In genomic region chr4:8282134-8282641, GRCh38 we compare ENCODE assay signal across 10 cellular contexts. TPM values are rescaled to one million over a fixed set of nuclear protein-coding genes. Genes with fewer than 3 reads are reported as not detected.
"Had no signal": no experiment of that assay in that cellular context is flagged by ENCODE, and none has a peak within 500 bp of the region (broad histone marks: within the 10 kb centered on the region; RNA-seq: fewer than 3 reads in every experiment).

No MANE protein-coding gene starts in this region.

- H3K27ac ChIP-seq: lower lobe of right lung, tibial artery had no signal

- DNase-seq: activated CD4-positive, alpha-beta memory T cell treated with anti-CD3 and anti-CD28 coated beads, Interleukin-2, amount 10 ng/mL, durations not matched to agents 7 days and 5 days; activated CD4-positive, alpha-beta T cell treated with anti-CD3 and anti-CD28 coated beads for 1 hour; activated gamma-delta T cell; activated T-cell treated with anti-CD3 and anti-CD28 coated beads, Interleukin-2, amount 50 U/mL, for 48 hours; naive thymus-derived CD4-positive, alpha-beta T cell; stimulated activated CD4-positive, alpha-beta T cell treated with anti-CD3 and anti-CD28 coated beads, Interleukin-4, amount 100 ng/mL, for 4 hours; T-helper 9 cell had no signal

- ATAC-seq: naive thymus-derived CD4-positive, alpha-beta T cell had no signal

- H3K36me3 ChIP-seq: ascending aorta, lower lobe of right lung, tibial artery had no signal

- H3K9me3 ChIP-seq: ascending aorta, lower lobe of right lung, tibial artery had no signal

- H3K27me3 ChIP-seq: ascending aorta had no signal

- H3K4me3 ChIP-seq: ascending aorta, lower lobe of right lung, tibial artery had no signal

RNA-seq across cellular contexts. Expression of gene HTRA3, which starts 12.6 kb away (rescaled TPM):
- total RNA-seq: activated CD4-positive, alpha-beta memory T cell treated with anti-CD3 and anti-CD28 coated beads, Interleukin-2, amount 10 ng/mL, durations not matched to agents 7 days and 5 days; naive thymus-derived CD4-positive, alpha-beta T cell had no signal
- polyA plus RNA-seq: naive thymus-derived CD4-positive, alpha-beta T cell had no signal
